In genomic region chr1:159012495-159012894, GRCh38 we compare ENCODE assay signal across 8 cellular contexts.
DNase-seq lines count a peak whose midpoint lies in the region; ATAC-seq and TF ChIP-seq lines count a peak whose summit lies in the region.

No MANE protein-coding gene starts in this region.

- TF ChIP-seq CTCF in foreskin fibroblast (IDR thresholded peaks at IDR 0.05; ENCODE audit: low read depth, low read length), result no peak

- peak; percentile 30 for ATAC-seq in GM18519 (IDR thresholded peaks at IDR 0.05; ENCODE audit: low FRiP score, unreplicated experiment)
- peak; percentile 29 for ATAC-seq in HG03432 (IDR thresholded peaks at IDR 0.05; ENCODE audit: unreplicated experiment)

- peak; percentile 27 for DNase-seq in activated CD8-positive, alpha-beta memory T cell treated with anti-CD3 and anti-CD28 coated beads, Interleukin-2, amount 50 U/mL, for 4 hours
- DNase-seq in foreskin fibroblast (peak in 1 of 2 donors; percentile 32), kidney tubule cell (ENCODE audit: low spot score) (no peak), COR-L47 (lab: John Stamatoyannopoulos, UW) (no peak), NCI-H69 (lab: John Stamatoyannopoulos, UW) (no peak)
- DNase-seq in stimulated activated CD4-positive, alpha-beta T cell treated with anti-CD3 and anti-CD28 coated beads, TNF-alpha, amount 100 ng/mL, for 24 hours (ENCODE audit: low read depth in 3 of 3), result peak in 2 of 3 experiments; percentile 38 to 60

- H3K4me3 ChIP-seq in foreskin fibroblast (ENCODE audit: low read depth in 1 of 2, low read length in 2 of 2), result peak overlapping the region; percentile 46 to 89

Comparison
In these comparisons a context has a peak if more than half of its experiments do, and no peak if none do; other contexts are left out.
1. DNase-seq: peak in activated CD8-positive, alpha-beta memory T cell treated with anti-CD3 and anti-CD28 coated beads, Interleukin-2, amount 50 U/mL, for 4 hours (single experiment) and stimulated activated CD4-positive, alpha-beta T cell treated with anti-CD3 and anti-CD28 coated beads, TNF-alpha, amount 100 ng/mL, for 24 hours (2 of 3); none in kidney tubule cell (single experiment), COR-L47 (single experiment) and NCI-H69 (single experiment).